Comparison of ENCODE assay signal across 12 cellular contexts in genomic region chr5:80372780-80373179, GRCh38. TPM values are rescaled to one million over a fixed set of nuclear protein-coding genes. Genes with fewer than 3 reads are reported as not detected.
DNase-seq lines count a peak whose midpoint lies in the region; ATAC-seq and TF ChIP-seq lines count a peak whose summit lies in the region.
"Had no signal": no experiment of that assay in that cellular context is flagged by ENCODE, and none has a peak within 500 bp of the region (broad histone marks: within the 10 kb centered on the region; RNA-seq: fewer than 3 reads in every experiment).

No MANE protein-coding gene starts in this region.

- H3K36me3 Mint-ChIP-seq in neural crest cell (ENCODE audit: low read depth): peaks cover 12% of the 10 kb centered on the region
- no peaks in the 10 kb centered on the region for H3K36me3 Mint-ChIP-seq in activated T-helper 2 cell treated with anti-CD3 and anti-CD28 coated beads, Interferon-gamma antibody, Interleukin-2, Interleukin-4, amounts not matched to agents 10 μg/mL and 5 μg/mL and 100 μg/mL, durations not matched to agents 14 hours and 24 hours and 36 hours (ENCODE audit: low read depth)
- H3K36me3 Mint-ChIP-seq: CD14-positive monocyte had no signal

- peaks cover 48% of the 10 kb centered on the region for H3K4me1 Mint-ChIP-seq in neural crest cell
- no peaks in the 10 kb centered on the region for H3K4me1 Mint-ChIP-seq in activated T-helper 2 cell treated with anti-CD3 and anti-CD28 coated beads, Interferon-gamma antibody, Interleukin-2, Interleukin-4, amounts not matched to agents 10 μg/mL and 5 μg/mL and 100 μg/mL, durations not matched to agents 14 hours and 24 hours and 36 hours (ENCODE audit: low read depth)
- H3K4me1 Mint-ChIP-seq: CD8-positive, alpha-beta memory T cell had no signal

- H3K27ac Mint-ChIP-seq in neural crest cell (ENCODE audit: unreplicated experiment): peak overlapping the region; percentile 58
- H3K27ac Mint-ChIP-seq in activated T-helper 2 cell treated with anti-CD3 and anti-CD28 coated beads, Interferon-gamma antibody, Interleukin-2, Interleukin-4, amounts not matched to agents 10 μg/mL and 5 μg/mL and 100 μg/mL, durations not matched to agents 14 hours and 24 hours and 36 hours: no peak overlapping the region
- H3K27ac Mint-ChIP-seq: CD14-positive monocyte; CD8-positive, alpha-beta memory T cell had no signal

- no peaks in the 10 kb centered on the region for H3K27me3 Mint-ChIP-seq in neural crest cell (ENCODE audit: low read depth)
- peaks cover 22% of the 10 kb centered on the region for H3K27me3 Mint-ChIP-seq in activated T-helper 2 cell treated with anti-CD3 and anti-CD28 coated beads, Interferon-gamma antibody, Interleukin-2, Interleukin-4, amounts not matched to agents 10 μg/mL and 5 μg/mL and 100 μg/mL, durations not matched to agents 14 hours and 24 hours and 36 hours (ENCODE audit: low read depth)

- peaks cover 10% of the 10 kb centered on the region for H3K9me3 Mint-ChIP-seq in neural crest cell
- no peaks in the 10 kb centered on the region for H3K9me3 Mint-ChIP-seq in activated T-helper 2 cell treated with anti-CD3 and anti-CD28 coated beads, Interferon-gamma antibody, Interleukin-2, Interleukin-4, amounts not matched to agents 10 μg/mL and 5 μg/mL and 100 μg/mL, durations not matched to agents 14 hours and 24 hours and 36 hours

- peak overlapping the region; percentile 77 for H3K27ac ChIP-seq in caudate nucleus (ENCODE audit: low read depth, low read length)
- H3K27ac ChIP-seq: A549, HL-60 had no signal

- DNase-seq in caudate nucleus (lab: John Stamatoyannopoulos, UW) (peak in 3 of 61 donors; percentile 19 to 56 (median 35)), inferior parietal cortex (ENCODE audit: extremely low spot score) (peak; percentile 68), neural crest cell (ENCODE audit: low read depth, low spot score) (no peak)
- no peak for DNase-seq in stimulated activated CD4-positive, alpha-beta T cell treated with anti-CD3 and anti-CD28 coated beads, Interleukin-2, amount 100 ng/mL, for 24 hours
- no peak for DNase-seq in activated T-helper 2 cell treated with anti-CD3 and anti-CD28 coated beads, Interferon-gamma antibody, Interleukin-2, Interleukin-4, amounts not matched to agents 10 μg/mL and 5 μg/mL and 100 μg/mL, durations not matched to agents 14 hours and 24 hours and 36 hours (ENCODE audit: low spot score)
- DNase-seq in stimulated activated CD4-positive, alpha-beta T cell treated with anti-CD3 and anti-CD28 coated beads, Interleukin-1b, Interleukin-23, amount 100 ng/mL, for 48 hours: no peak
- DNase-seq: CD8-positive, alpha-beta memory T cell had no signal

- no peak for TF ChIP-seq CTCF in neural crest cell (conservative IDR thresholded peaks at IDR 0.05)

- no peak for ATAC-seq in GM21786 (IDR thresholded peaks at IDR 0.05; ENCODE audit: unreplicated experiment)
- ATAC-seq: A549 had no signal

- intact Hi-C loops in activated T-helper 2 cell treated with anti-CD3 and anti-CD28 coated beads, Interferon-gamma antibody, Interleukin-2, Interleukin-4, amounts not matched to agents 10 μg/mL and 5 μg/mL and 100 μg/mL, durations not matched to agents 14 hours and 24 hours and 36 hours (cut with micrococcal nuclease): no loop called here

- peak overlapping the region; percentile 1 for H3K4me3 Mint-ChIP-seq in neural crest cell
- H3K4me3 Mint-ChIP-seq in activated T-helper 2 cell treated with anti-CD3 and anti-CD28 coated beads, Interferon-gamma antibody, Interleukin-2, Interleukin-4, amounts not matched to agents 10 μg/mL and 5 μg/mL and 100 μg/mL, durations not matched to agents 14 hours and 24 hours and 36 hours (ENCODE audit: low read depth): no peak overlapping the region
- H3K4me3 Mint-ChIP-seq: CD14-positive monocyte; CD8-positive, alpha-beta memory T cell had no signal

RNA-seq across cellular contexts. Expression of gene ZFYVE16, which starts 35.1 kb away (rescaled TPM):
- 65.2 and 71.4 TPM in 2 replicates for total RNA-seq in neural crest cell
- total RNA-seq in activated T-helper 2 cell treated with anti-CD3 and anti-CD28 coated beads, Interferon-gamma antibody, Interleukin-2, Interleukin-4, amounts not matched to agents 10 μg/mL and 5 μg/mL and 100 μg/mL, durations not matched to agents 14 hours and 24 hours and 36 hours: 9.0 and 11.4 TPM in 2 replicates

RNA-seq across cellular contexts. Expression of gene SPZ1, which starts 53.0 kb away (rescaled TPM):
- not detected in 2 replicates for total RNA-seq in neural crest cell
- not detected in 2 replicates for total RNA-seq in activated T-helper 2 cell treated with anti-CD3 and anti-CD28 coated beads, Interferon-gamma antibody, Interleukin-2, Interleukin-4, amounts not matched to agents 10 μg/mL and 5 μg/mL and 100 μg/mL, durations not matched to agents 14 hours and 24 hours and 36 hours
- total RNA-seq: CD8-positive, alpha-beta memory T cell; Daoy had no signal
